In the genomic region with DNA sequence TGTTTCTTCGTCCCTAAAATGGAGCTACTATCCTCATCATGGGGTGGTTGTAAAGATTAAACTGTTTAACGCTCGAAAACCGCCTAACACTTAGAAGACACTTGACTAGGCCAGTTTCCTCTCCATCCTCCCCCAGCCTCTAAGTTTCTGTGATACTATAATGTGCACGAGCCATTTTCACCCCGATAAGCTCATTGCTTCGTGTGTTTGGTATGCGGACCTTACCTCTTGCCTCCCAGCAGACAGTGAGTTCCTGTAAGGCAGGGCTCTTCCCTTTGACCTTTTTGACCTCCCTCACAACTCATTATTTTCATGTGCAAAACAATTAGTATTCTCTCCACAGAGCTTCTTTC, we compare ENCODE assay signal across 8 cellular contexts. TPM values are rescaled to one million over a fixed set of nuclear protein-coding genes. Genes with fewer than 3 reads are reported as not detected.
A peak's percentile ranks its signal among the peaks of the same experiment; 100 is the strongest.
DNase-seq lines count a peak whose midpoint lies in the region; ATAC-seq and TF ChIP-seq lines count a peak whose summit lies in the region.

No MANE protein-coding gene starts in this region.

- DNase-seq in NCI-H748 treated with DMSO at 0.1 percent for 48 hours (lab: John Stamatoyannopoulos, UW) = peak; percentile 64
- no peak for DNase-seq in NCI-H748 (lab: John Stamatoyannopoulos, UW; ENCODE audit: unreplicated experiment)
- peak in 1 of 9 donors; percentile 7 for DNase-seq in naive thymus-derived CD4-positive, alpha-beta T cell
- DNase-seq in NCI-H2029 (lab: John Stamatoyannopoulos, UW) = no peak
- DNase-seq in NCI-H2227 (lab: John Stamatoyannopoulos, UW; ENCODE audit: unreplicated experiment) = no peak

- H3K27ac ChIP-seq in naive thymus-derived CD4-positive, alpha-beta T cell (ENCODE audit: low read depth, low read length) = peak overlapping the region; percentile 62

- intact Hi-C loops in dendritic cell treated with granulocyte-macrophage colony-stimulating factor and Interleukin-4, amounts not matched to agents 40 ng/mL and 50 ng/mL, for 4 days (cut with micrococcal nuclease) = loop anchor here (2.0 kb wide), 1 partner anchor 92 kb away; no protein-coding TSS in a partner anchor
- intact Hi-C loops in naive thymus-derived CD4-positive, alpha-beta T cell (cut with micrococcal nuclease) = loop anchor here (1.0 to 10.0 kb wide), 6 partner anchors 11 to 1610 kb away; a partner anchor contains a TSS

- peak overlapping the region; percentile 99 for H3K4me3 Mint-ChIP-seq in dendritic cell treated with granulocyte-macrophage colony-stimulating factor and Interleukin-4, amounts not matched to agents 40 ng/mL and 50 ng/mL, for 4 days
- H3K4me3 Mint-ChIP-seq in naive thymus-derived CD4-positive, alpha-beta T cell = peak overlapping the region; percentile 83 to 96 (median 90)

- CTCF ChIA-PET in naive thymus-derived CD4-positive, alpha-beta T cell (lab: Charles Lee) = interaction anchor here (1.4 kb wide), 1 partner anchor 225 kb away, joined by 3 read pairs; no protein-coding TSS in a partner anchor

- peak overlapping the region; percentile 78 for H3K4me2 ChIP-seq in Loucy (ENCODE audit: low read depth, low read length, poor library complexity, severe bottlenecking)

- peaks cover 37% of the 10 kb centered on the region for H3K4me1 Mint-ChIP-seq in dendritic cell treated with granulocyte-macrophage colony-stimulating factor and Interleukin-4, amounts not matched to agents 40 ng/mL and 50 ng/mL, for 4 days (ENCODE audit: low read depth)
- H3K4me1 Mint-ChIP-seq in naive thymus-derived CD4-positive, alpha-beta T cell = peaks cover 29 to 50% (median 43%) of the 10 kb centered on the region in 7 donors

- H4K20me1 ChIP-seq in Loucy (ENCODE audit: insufficient read depth, low read length, poor library complexity, severe bottlenecking) = peaks cover 35% of the 10 kb centered on the region

- H3K9me3 Mint-ChIP-seq in dendritic cell treated with granulocyte-macrophage colony-stimulating factor and Interleukin-4, amounts not matched to agents 40 ng/mL and 50 ng/mL, for 4 days = no peaks in the 10 kb centered on the region
- H3K9me3 Mint-ChIP-seq in naive thymus-derived CD4-positive, alpha-beta T cell = peaks cover 0 to 3% (median 0%) of the 10 kb centered on the region in 11 donors

- H3K27me3 ChIP-seq in Loucy (ENCODE audit: insufficient read depth, low read length, poor library complexity, severe bottlenecking) = no peaks in the 10 kb centered on the region
- H3K27me3 ChIP-seq in naive thymus-derived CD4-positive, alpha-beta T cell (ENCODE audit: control insufficient read depth in 2 of 2, insufficient read depth in 2 of 2, low read length in 2 of 2) = no peaks in the 10 kb centered on the region

- ATAC-seq in naive thymus-derived CD4-positive, alpha-beta T cell = no peak
- no peak for ATAC-seq in GM21723 (IDR thresholded peaks at IDR 0.05; ENCODE audit: unreplicated experiment)

- H2AFZ ChIP-seq in Loucy (ENCODE audit: low read length) = peak overlapping the region; percentile 85

- H3K4me1 ChIP-seq in Loucy (ENCODE audit: insufficient read depth, low read length, poor library complexity, severe bottlenecking) = peaks cover 33% of the 10 kb centered on the region
- peaks cover 7 to 11% of the 10 kb centered on the region in 2 donors for H3K4me1 ChIP-seq in naive thymus-derived CD4-positive, alpha-beta T cell (ENCODE audit: control insufficient read depth in 2 of 2, insufficient read depth in 2 of 2, low read length in 2 of 2)

- peaks cover 6% of the 10 kb centered on the region for H3K36me3 Mint-ChIP-seq in dendritic cell treated with granulocyte-macrophage colony-stimulating factor and Interleukin-4, amounts not matched to agents 40 ng/mL and 50 ng/mL, for 4 days (ENCODE audit: low read depth)
- H3K36me3 Mint-ChIP-seq in naive thymus-derived CD4-positive, alpha-beta T cell = peaks cover 0 to 4% (median 0%) of the 10 kb centered on the region in 5 donors

- H3K79me2 ChIP-seq in Loucy (ENCODE audit: insufficient read depth, low read length) = peaks cover 45% of the 10 kb centered on the region

- POLR2A ChIA-PET in naive thymus-derived CD4-positive, alpha-beta T cell (lab: Charles Lee) = interaction anchor here (0.8 to 1.3 kb wide), 2 partner anchors 47 to 181 kb away, joined by 3 to 6 read pairs; a partner anchor contains a TSS

- H3K27me3 Mint-ChIP-seq in dendritic cell treated with granulocyte-macrophage colony-stimulating factor and Interleukin-4, amounts not matched to agents 40 ng/mL and 50 ng/mL, for 4 days = peaks cover 2% of the 10 kb centered on the region
- H3K27me3 Mint-ChIP-seq in naive thymus-derived CD4-positive, alpha-beta T cell = peaks cover 0 to 11% (median 0%) of the 10 kb centered on the region in 5 donors

- H3K9ac ChIP-seq in Loucy (ENCODE audit: low read depth, low read length, poor library complexity, severe bottlenecking) = peak overlapping the region; percentile 69

- no peaks in the 10 kb centered on the region for H3K9me2 ChIP-seq in Loucy (replicated peaks; ENCODE audit: low read depth, low read length)

- no peak for TF ChIP-seq CTCF in Loucy (conservative IDR thresholded peaks at IDR 0.05; ENCODE audit: low read length)

- H3K9me3 ChIP-seq in Loucy (ENCODE audit: insufficient read depth, low read depth, low read length) = no peaks in the 10 kb centered on the region
- no peaks in the 10 kb centered on the region for H3K9me3 ChIP-seq in naive thymus-derived CD4-positive, alpha-beta T cell (ENCODE audit: control insufficient read depth in 2 of 3, low read length in 3 of 3)

- peak overlapping the region; percentile 77 for H3K4me3 ChIP-seq in Loucy (ENCODE audit: low read length, poor library complexity, severe bottlenecking)
- peak overlapping the region; percentile 54 for H3K4me3 ChIP-seq in naive thymus-derived CD4-positive, alpha-beta T cell (ENCODE audit: low read length)

- H3F3A ChIP-seq in Loucy (ENCODE audit: low read depth) = no peaks in the 10 kb centered on the region

- H3K36me3 ChIP-seq in Loucy (ENCODE audit: insufficient read depth, low read length) = no peaks in the 10 kb centered on the region
- peaks cover 0 to 5% (median 0%) of the 10 kb centered on the region in 3 experiments for H3K36me3 ChIP-seq in naive thymus-derived CD4-positive, alpha-beta T cell (ENCODE audit: control insufficient read depth in 2 of 3, insufficient read depth in 3 of 3, low read length in 3 of 3)

- peak overlapping the region; percentile 95 for H3K27ac Mint-ChIP-seq in dendritic cell treated with granulocyte-macrophage colony-stimulating factor and Interleukin-4, amounts not matched to agents 40 ng/mL and 50 ng/mL, for 4 days
- peak overlapping the region; percentile 74 to 90 (median 87) for H3K27ac Mint-ChIP-seq in naive thymus-derived CD4-positive, alpha-beta T cell

RNA-seq across cellular contexts. Expression of a gene that starts 0.5 kb away (rescaled TPM):
- total RNA-seq in naive thymus-derived CD4-positive, alpha-beta T cell = 1 to 10 TPM; 6.7 to 9.7 (median 7.2) TPM
- 1 to 10 TPM; 2.6 to 2.7 TPM for polyA plus RNA-seq in naive thymus-derived CD4-positive, alpha-beta T cell
